ENCODE assay signal across 10 cellular contexts in the genomic region with DNA sequence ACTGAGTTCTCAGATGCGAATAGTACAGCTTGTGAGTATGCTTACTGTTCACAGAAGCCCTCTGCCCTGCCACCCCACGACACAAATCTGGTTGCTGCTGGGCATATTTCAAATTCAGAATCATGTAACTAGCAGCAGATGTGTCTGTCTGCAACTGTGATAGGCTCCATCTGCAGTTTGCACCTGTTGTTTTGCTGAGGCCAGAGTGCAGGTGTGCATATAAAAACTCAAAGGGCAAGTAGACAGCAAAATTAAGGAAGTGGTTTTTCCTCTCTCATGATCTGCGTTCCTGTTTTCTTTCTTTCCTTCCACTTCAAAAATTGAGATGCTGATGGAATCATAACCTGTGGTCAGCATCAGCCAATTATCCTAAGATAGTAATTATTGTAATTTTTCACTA.
DNase-seq lines count a peak whose midpoint lies in the region; ATAC-seq and TF ChIP-seq lines count a peak whose summit lies in the region.
"Had no signal": no experiment of that assay in that cellular context is flagged by ENCODE, and none has a peak within 500 bp of the region (broad histone marks: within the 10 kb centered on the region; RNA-seq: fewer than 3 reads in every experiment).

No MANE protein-coding gene starts in this region.

- H3K9me3 ChIP-seq in tibial nerve = no peaks in the 10 kb centered on the region

- no peak for TF ChIP-seq EP300 in tibial nerve (IDR thresholded peaks at IDR 0.05)

- ATAC-seq in GM19468 (IDR thresholded peaks at IDR 0.05; ENCODE audit: extremely low read depth, unreplicated experiment) (peak; percentile 80), HG03354 (IDR thresholded peaks at IDR 0.05; ENCODE audit: poor library complexity, severe bottlenecking, unreplicated experiment) (peak; percentile 88)
- ATAC-seq: HCT116 had no signal

- H3K27ac ChIP-seq in tibial nerve = no peak overlapping the region

- intact Hi-C loops in cardiac septum (cut with DNase I) = no loop called here

- no peak for TF ChIP-seq CTCF in tibial nerve (IDR thresholded peaks at IDR 0.05)

- no peak for TF ChIP-seq POLR2A in tibial nerve (IDR thresholded peaks at IDR 0.05)

- H3K36me3 ChIP-seq in tibial nerve = no peaks in the 10 kb centered on the region

- 33 to 53% methylated on average over 3 of the region's 3 CpGs for WGBS in tibial nerve, 2 donors

- DNase-seq in COLO668 (lab: John Stamatoyannopoulos, UW; ENCODE audit: unreplicated experiment) (peak; percentile 73), NCI-H526 (lab: John Stamatoyannopoulos, UW) (peak; percentile 74 to 80), cardiac septum (ENCODE audit: low spot score) (no peak), tibial nerve (ENCODE audit: low spot score in 2 of 2) (no peak), globus pallidus (ENCODE audit: low spot score) (no peak), NCI-H226 (no peak)
- DNase-seq: stimulated activated CD4-positive, alpha-beta T cell treated with anti-CD3 and anti-CD28 coated beads, Interleukin-4, amount 100 ng/mL, for 1 hour had no signal

- no peak overlapping the region for H3K4me3 ChIP-seq in tibial nerve

- no peaks in the 10 kb centered on the region for H3K27me3 ChIP-seq in tibial nerve

- no peaks in the 10 kb centered on the region for H3K4me1 ChIP-seq in tibial nerve

Comparison
In these comparisons a context has a peak if more than half of its experiments do, and no peak if none do; other contexts are left out.
1. DNase-seq: peak in COLO668 (single experiment) and NCI-H526 (2 of 2); none in cardiac septum (single experiment), tibial nerve (0 of 2), globus pallidus (single experiment) and NCI-H226 (single experiment).